19 cellular contexts compared by ENCODE assay signal in the genomic region with DNA sequence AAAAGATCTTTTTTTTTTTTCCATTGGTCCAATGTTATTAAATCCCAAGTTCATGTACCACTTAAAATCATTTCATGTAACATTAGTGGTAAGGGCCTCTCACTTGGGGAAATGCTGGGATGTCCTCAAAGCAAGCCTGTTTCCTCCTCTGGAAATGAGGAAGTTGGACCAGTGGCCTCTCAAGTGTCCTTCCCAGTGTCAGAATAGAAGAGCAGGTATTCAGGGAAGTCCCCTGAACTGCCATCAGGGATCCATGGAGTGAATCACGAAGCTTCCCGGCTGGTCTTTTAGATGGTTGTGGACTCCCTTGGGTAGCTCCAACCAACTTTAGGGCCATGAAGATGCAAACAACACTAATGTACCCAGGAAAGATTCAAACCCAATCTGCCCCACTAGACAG.
"Had no signal": no experiment of that assay in that cellular context is flagged by ENCODE, and none has a peak within 500 bp of the region (broad histone marks: within the 10 kb centered on the region; RNA-seq: fewer than 3 reads in every experiment).

No MANE protein-coding gene starts in this region.

- H3K9me3 ChIP-seq: left lung, mucosa of descending colon, psoas muscle, right lobe of liver, thoracic aorta, upper lobe of left lung had no signal

- ATAC-seq: activated naive CD4-positive, alpha-beta T cell treated with anti-CD3 and anti-CD28 coated beads, Interleukin-2, amount 50 U/mL, for 72 hours; effector memory CD8-positive, alpha-beta T cell; naive thymus-derived CD8-positive, alpha-beta T cell; stimulated activated memory B cell treated with anti-CD40 and anti-IgM and Interleukin-4, amounts not matched to agents 10 μg/mL and 1 μg/mL and 100 μg/mL, for 72 hours had no signal

- H3K4me3 ChIP-seq: left lung, mucosa of descending colon, psoas muscle, right lobe of liver, thoracic aorta, upper lobe of left lung had no signal

- H3K27ac ChIP-seq: left lung, thoracic aorta had no signal

- H3K36me3 ChIP-seq: left lung, upper lobe of left lung had no signal

- FAIRE-seq: kidney, small intestine, TTC549 had no signal

- H3K27me3 ChIP-seq: left lung, right lobe of liver, upper lobe of left lung had no signal

- DNase-seq: activated CD4-positive, alpha-beta T cell treated with anti-CD3 and anti-CD28 coated beads, Interleukin-2, amount 50 U/mL, for 4 hours; activated gamma-delta T cell treated with Interleukin-2 at 50 U/mL for 16 hours; effector memory CD8-positive, alpha-beta T cell; foreskin fibroblast; glutamatergic neuron; kidney; left lung; naive thymus-derived CD8-positive, alpha-beta T cell; psoas muscle; small intestine; stimulated activated CD4-positive, alpha-beta T cell treated with anti-CD3 and anti-CD28 coated beads, Interleukin-4, amount 100 ng/mL, for 4 hours; T-helper 2 cell; upper lobe of left lung had no signal
